8 cellular contexts compared by ENCODE assay signal in the genomic region with DNA sequence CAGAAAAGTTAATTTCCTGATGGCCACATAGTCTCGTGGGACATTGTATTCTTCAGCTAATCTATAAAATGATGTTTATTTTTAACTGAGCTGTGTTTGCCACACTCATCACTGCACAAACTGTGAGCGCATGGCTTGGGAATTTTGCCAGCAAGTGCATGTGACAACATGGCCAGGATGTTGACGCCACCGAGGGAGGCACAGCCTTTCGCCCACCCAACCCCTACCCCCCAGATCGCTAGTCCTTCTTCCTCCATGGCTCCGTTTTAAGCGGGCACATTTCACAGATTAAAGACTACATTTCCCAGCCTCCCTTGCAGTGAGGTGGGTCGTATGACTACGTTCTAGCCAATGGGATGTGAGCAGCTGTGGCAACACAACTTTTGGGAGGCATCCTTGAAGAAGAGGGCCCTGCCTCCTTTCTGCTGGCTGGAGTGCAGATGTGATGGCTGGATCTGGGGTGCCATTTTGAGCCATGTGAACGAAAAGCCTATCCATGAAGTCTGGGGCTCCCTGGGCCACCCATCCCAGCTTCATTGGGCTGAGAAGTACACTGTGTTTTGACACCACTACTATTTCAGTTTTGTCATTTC. TPM values are rescaled to one million over a fixed set of nuclear protein-coding genes. Genes with fewer than 3 reads are reported as not detected.
A peak's percentile ranks its signal among the peaks of the same experiment; 100 is the strongest.
DNase-seq lines count a peak whose midpoint lies in the region; ATAC-seq, FAIRE-seq and TF ChIP-seq lines count a peak whose summit lies in the region.

No MANE protein-coding gene starts in this region.

- TF ChIP-seq EP300 in A549 (IDR thresholded peaks at IDR 0.05), result no peak

- H3K27me3 ChIP-seq in psoas muscle (ENCODE audit: insufficient read depth in 3 of 3, low read length in 2 of 3), result peaks cover 0 to 73% (median 27%) of the 10 kb centered on the region in 3 donors

- TF ChIP-seq RAD21 in A549 (conservative IDR thresholded peaks at IDR 0.05 in 1 of 2, IDR thresholded peaks at IDR 0.05 in 1 of 2), result no peak

- POLR2A ChIA-PET in A549 (lab: Yijun Ruan, JAX), result interaction anchor here (0.6 to 1.9 kb wide), 3 partner anchors 8 to 84 kb away, joined by 4 to 12 read pairs (median 6); partner anchors contain the start of genes NRARP and TOR4A

- no peak for FAIRE-seq in A549 (lab: Jason Lieb, UNC)
- FAIRE-seq in GM18507 (lab: Jason Lieb, UNC), result peak; percentile 36

- no peaks in the 10 kb centered on the region for H3K9me3 ChIP-seq in A549
- H3K9me3 ChIP-seq in psoas muscle, result no peaks in the 10 kb centered on the region

- H3K4me3 ChIP-seq in A549 (no peak overlapping the region), epithelial cell of esophagus (ENCODE audit: low read length) (peak overlapping the region; percentile 15), psoas muscle (no peak overlapping the region)

- intact Hi-C loops in psoas muscle (cut with DNase I), result loop anchor here in 1 of 2 donors (10.0 kb wide), 1 partner anchor 231 kb away; no protein-coding TSS in a partner anchor

- H3K4me1 ChIP-seq in A549 (peaks cover 23% of the 10 kb centered on the region), psoas muscle (no peaks in the 10 kb centered on the region)

- no peak overlapping the region for H3K4me2 ChIP-seq in A549

- TF ChIP-seq CTCF in A549 (IDR thresholded peaks at IDR 0.05) (no peak; the same call in 1 of the 3 replicates), epithelial cell of esophagus (IDR thresholded peaks at IDR 0.05; ENCODE audit: insufficient read depth, low read depth, low read length, missing control alignments) (no peak), psoas muscle (IDR thresholded peaks at IDR 0.05) (no peak), GM20000 (IDR thresholded peaks at IDR 0.05; ENCODE audit: extremely low read depth, missing control alignments) (no peak)

- H3K36me3 ChIP-seq in psoas muscle (ENCODE audit: insufficient read depth in 1 of 2, low read depth in 1 of 2), result no peaks in the 10 kb centered on the region

- DNase-seq in A549 (ENCODE audit: low read depth in 1 of 2, low spot score in 1 of 2), result peak; percentile 72 to 83
- DNase-seq in GM18507 (ENCODE audit: extremely low spot score, insufficient read length, low read depth), result no peak
- DNase-seq in SHP77 (lab: John Stamatoyannopoulos, UW), result peak; percentile 66 to 78
- DNase-seq in epithelial cell of esophagus (ENCODE audit: low read depth), result peak; percentile 81
- no peak for DNase-seq in psoas muscle
- DNase-seq in GM20000 (ENCODE audit: low spot score), result no peak

- no peak for TF ChIP-seq POLR2A in A549 (IDR thresholded peaks at IDR 0.05; ENCODE audit: low read length)

- H3K27ac ChIP-seq in A549 (no peak overlapping the region), psoas muscle (no peak overlapping the region)

- CTCF ChIA-PET in A549 (lab: Yijun Ruan, JAX), result interaction anchor here (0.9 to 4.9 kb wide), 19 partner anchors 8 to 233 kb away, joined by 3 to 21 read pairs (median 4); partner anchors contain the start of genes EXD3, NOXA1 and NRARP

- peak in 1 of 2 experiments; percentile 72; a peak in 3 of 6 replicates for ATAC-seq in A549
- ATAC-seq in psoas muscle, result peak; percentile 23 to 54 (median 40)
- no peak for ATAC-seq in GM19455 (IDR thresholded peaks at IDR 0.05; ENCODE audit: unreplicated experiment)
- no peak for ATAC-seq in GM19452 (IDR thresholded peaks at IDR 0.05; ENCODE audit: unreplicated experiment)

- WGBS in A549 (ENCODE audit: missing lambda C conversion rate), result 49% methylated on average over 11 of the region's 11 CpGs
- 55 to 60% (median 57%) methylated on average over 11 of the region's 11 CpGs for WGBS in psoas muscle, 3 donors

TF ChIP-seq in A549, 52 proteins besides CTCF, POLR2A, EP300 and RAD21:
- TF ChIP-seq MAFK (IDR thresholded peaks at IDR 0.05; ENCODE audit: partially characterized antibody) (no peak), KDM1A (IDR thresholded peaks at IDR 0.05; ENCODE audit: low read depth) (no peak), BHLHE40 (IDR thresholded peaks at IDR 0.05; ENCODE audit: low read depth, low read length) (no peak), CBX8 (IDR thresholded peaks at IDR 0.05) (no peak), ESRRA (IDR thresholded peaks at IDR 0.05; ENCODE audit: borderline replicate concordance, low read length) (no peak)
- TF ChIP-seq, protein P1, sequence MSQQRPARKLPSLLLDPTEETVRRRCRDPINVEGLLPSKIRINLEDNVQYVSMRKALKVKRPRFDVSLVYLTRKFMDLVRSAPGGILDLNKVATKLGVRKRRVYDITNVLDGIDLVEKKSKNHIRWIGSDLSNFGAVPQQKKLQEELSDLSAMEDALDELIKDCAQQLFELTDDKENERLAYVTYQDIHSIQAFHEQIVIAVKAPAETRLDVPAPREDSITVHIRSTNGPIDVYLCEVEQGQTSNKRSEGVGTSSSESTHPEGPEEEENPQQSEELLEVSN (IDR thresholded peaks at IDR 0.05; ENCODE audit: borderline replicate concordance, low read depth), result no peak
- TF ChIP-seq, protein P2, sequence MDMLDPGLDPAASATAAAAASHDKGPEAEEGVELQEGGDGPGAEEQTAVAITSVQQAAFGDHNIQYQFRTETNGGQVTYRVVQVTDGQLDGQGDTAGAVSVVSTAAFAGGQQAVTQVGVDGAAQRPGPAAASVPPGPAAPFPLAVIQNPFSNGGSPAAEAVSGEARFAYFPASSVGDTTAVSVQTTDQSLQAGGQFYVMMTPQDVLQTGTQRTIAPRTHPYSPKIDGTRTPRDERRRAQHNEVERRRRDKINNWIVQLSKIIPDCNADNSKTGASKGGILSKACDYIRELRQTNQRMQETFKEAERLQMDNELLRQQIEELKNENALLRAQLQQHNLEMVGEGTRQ (IDR thresholded peaks at IDR 0.05), result peak; percentile 37

RNA-seq across cellular contexts. Expression of gene NRARP, which starts 7.9 kb away (rescaled TPM):
- 3.2 and 5.1 TPM in 2 replicates for polyA plus RNA-seq in A549 (2011; rRNA removed)
- 9.0 and 17.2 TPM in 2 replicates for polyA plus RNA-seq in A549 (2012; cell fraction: cytosol; rRNA removed)
- polyA plus RNA-seq in A549 (2012; cell fraction: nucleus; rRNA removed), result 17.0 and 17.5 TPM in 2 replicates
- polyA plus RNA-seq in A549 (2017; fragmentation: RNase III; extraction: RNeasy Plus Mini Kit Qiagen cat#74134 plus additional on column Dnase treatment), result 1.3 to 1.4 TPM (median 1.3 TPM) in 3 replicates
- polyA minus RNA-seq in A549 (2011; rRNA and poly(A)+ RNA removed), result 1.3 and 2.8 TPM in 2 replicates
- 1 to 10 TPM; 3.5 to 7.5 (median 5.3) TPM for total RNA-seq in psoas muscle
- 1 to 10 TPM in 1 of 3 donors, under 1 TPM in 2; 0.73 to 1.4 (median 0.91) TPM for polyA plus RNA-seq in psoas muscle

RNA-seq across cellular contexts. Expression of gene TOR4A, which starts 16.7 kb away (rescaled TPM):
- polyA plus RNA-seq in A549 (2011; rRNA removed) (8.7 and 9.8 TPM in 2 replicates), A549 (2017; fragmentation: RNase III; extraction: RNeasy Plus Mini Kit Qiagen cat#74134 plus additional on column Dnase treatment) (15.6 to 18.6 TPM (median 17.5 TPM) in 3 replicates), psoas muscle (1 to 10 TPM in 2 of 3 donors, under 1 TPM in 1; 0.77 to 2.3 (median 1.1) TPM)
- 10.9 and 17.9 TPM in 2 replicates for polyA plus RNA-seq in A549 (2012; cell fraction: cytosol; rRNA removed)
- 23.3 and 38.1 TPM in 2 replicates for polyA plus RNA-seq in A549 (2012; cell fraction: nucleus; rRNA removed)
- 7.4 and 10.4 TPM in 2 replicates for polyA minus RNA-seq in A549 (2011; rRNA and poly(A)+ RNA removed)
- 1 to 10 TPM; 1.7 to 2.3 (median 2.1) TPM for total RNA-seq in psoas muscle

RNA-seq across cellular contexts. Expression of gene NELFB, which starts 39.1 kb away (rescaled TPM):
- polyA plus RNA-seq in A549 (2011; rRNA removed) (31.8 and 33.8 TPM in 2 replicates), A549 (2017; fragmentation: RNase III; extraction: RNeasy Plus Mini Kit Qiagen cat#74134 plus additional on column Dnase treatment) (44.4 to 46.3 TPM (median 45.3 TPM) in 3 replicates), psoas muscle (10 to 100 TPM; 43.2 to 74.3 (median 58.5) TPM)
- polyA plus RNA-seq in A549 (2012; cell fraction: cytosol; rRNA removed), result 81.9 and 98.3 TPM in 2 replicates
- 92.5 and 112 TPM in 2 replicates for polyA plus RNA-seq in A549 (2012; cell fraction: nucleus; rRNA removed)
- 23.6 and 32.9 TPM in 2 replicates for polyA minus RNA-seq in A549 (2011; rRNA and poly(A)+ RNA removed)
- total RNA-seq in psoas muscle, result 10 to 100 TPM; 39.1 to 53.7 (median 42.8) TPM

RNA-seq across cellular contexts. Expression of gene STPG3, which starts 43.1 kb away (rescaled TPM):
- polyA plus RNA-seq in A549 (2011; rRNA removed) (not detected in 2 replicates), A549 (2017; fragmentation: RNase III; extraction: RNeasy Plus Mini Kit Qiagen cat#74134 plus additional on column Dnase treatment) (not detected in 3 replicates), psoas muscle (under 1 TPM in 1 of 3 donors, not detected in 2; 0.08 TPM)
- polyA plus RNA-seq in A549 (2012; cell fraction: cytosol; rRNA removed), result not detected in 2 replicates
- not detected in 2 replicates for polyA plus RNA-seq in A549 (2012; cell fraction: nucleus; rRNA removed)
- not detected in 2 replicates for polyA minus RNA-seq in A549 (2011; rRNA and poly(A)+ RNA removed)
- total RNA-seq in psoas muscle, result not detected

RNA-seq across cellular contexts. Expression of gene TUBB4B, which starts 53.1 kb away (rescaled TPM):
- polyA plus RNA-seq in A549 (2011; rRNA removed) (256 and 268 TPM in 2 replicates), A549 (2017; fragmentation: RNase III; extraction: RNeasy Plus Mini Kit Qiagen cat#74134 plus additional on column Dnase treatment) (646 to 795 TPM (median 671 TPM) in 3 replicates), psoas muscle (100 to 1,000 TPM; 350 to 838 (median 389) TPM)
- 1,090 and 1,227 TPM in 2 replicates for polyA plus RNA-seq in A549 (2012; cell fraction: cytosol; rRNA removed)
- polyA plus RNA-seq in A549 (2012; cell fraction: nucleus; rRNA removed), result 1,168 and 1,626 TPM in 2 replicates
- polyA minus RNA-seq in A549 (2011; rRNA and poly(A)+ RNA removed), result 286 and 296 TPM in 2 replicates
- total RNA-seq in psoas muscle, result 100 to 1,000 TPM; 111 to 273 (median 230) TPM

Comparison
In these comparisons a context has a peak if more than half of its experiments do, and no peak if none do; other contexts are left out.
1. ATAC-seq: peak in psoas muscle (4 of 4); none in GM19455 (single experiment) and GM19452 (single experiment).
2. DNase-seq: peak in A549 (2 of 2), SHP77 (2 of 2) and epithelial cell of esophagus (single experiment); none in GM18507 (single experiment), psoas muscle (0 of 2) and GM20000 (single experiment).